Comparison of ENCODE assay signal across 40 cellular contexts in genomic region chr4:87981505-87981904, GRCh38. TPM values are rescaled to one million over a fixed set of nuclear protein-coding genes. Genes with fewer than 3 reads are reported as not detected.
"Had no signal": no experiment of that assay in that cellular context is flagged by ENCODE, and none has a peak within 500 bp of the region (broad histone marks: within the 10 kb centered on the region; RNA-seq: fewer than 3 reads in every experiment).

No MANE protein-coding gene starts in this region.

- H3K9me3 ChIP-seq: ascending aorta had no signal

- H3K27ac ChIP-seq: ascending aorta, cardiac muscle cell, VCaP had no signal

- H3K4me1 ChIP-seq: ascending aorta had no signal

- H3K36me3 Mint-ChIP-seq: activated CD4-positive, alpha-beta memory T cell treated with anti-CD3 and anti-CD28 coated beads for 36 hours; activated naive CD4-positive, alpha-beta T cell treated with anti-CD3 and anti-CD28 coated beads, Interleukin-2, amount 50 U/mL, for 24 hours; activated naive CD8-positive, alpha-beta T cell; activated naive CD8-positive, alpha-beta T cell treated with anti-CD3 and anti-CD28 coated beads, Interleukin-2, amount 10 ng/mL, durations not matched to agents 7 days and 5 days; brain had no signal

- H3K4me1 Mint-ChIP-seq: activated B cell treated with CpG ODN at 0.5 μM for 24 hours; activated CD4-positive, alpha-beta T cell treated with anti-CD3 and anti-CD28 coated beads, Interleukin-2, amount 10 ng/mL, durations not matched to agents 24 days and 14 days; activated naive CD4-positive, alpha-beta T cell treated with anti-CD3 and anti-CD28 coated beads, Interleukin-2, amount 50 U/mL, for 24 hours; activated naive CD8-positive, alpha-beta T cell treated with anti-CD3 and anti-CD28 coated beads, Interleukin-2, amount 50 U/mL, for 24 hours; activated T-helper 17 cell treated with anti-CD3 and anti-CD28 coated beads, Interleukin-2, amount 50 U/mL, for 72 hours; central memory CD8-positive, alpha-beta T cell had no signal

- FAIRE-seq: bronchial epithelial cell, TTC549 had no signal

- DNase-seq: activated B cell treated with CpG ODN at 0.5 μM for 24 hours; activated CD4-positive, alpha-beta memory T cell treated with anti-CD3 and anti-CD28 coated beads for 36 hours; activated CD4-positive, alpha-beta T cell treated with anti-CD3 and anti-CD28 coated beads for 4 hours; activated CD4-positive, alpha-beta T cell treated with anti-CD3 and anti-CD28 coated beads, Interleukin-2, amount 10 ng/mL, durations not matched to agents 24 days and 14 days; activated CD4-positive, alpha-beta T cell treated with anti-CD3 and anti-CD28 coated beads, Interleukin-2, amount 50 U/mL, for 1 hour; activated CD4-positive, alpha-beta T cell treated with anti-CD3 and anti-CD28 coated beads, Interleukin-2, amount 50 U/mL, for 4 hours; activated CD4-positive, CD25-positive, alpha-beta regulatory T cell treated with anti-CD3 and anti-CD28 coated beads, Interleukin-2, amount 50 U/mL, for 72 hours; activated CD8-positive, alpha-beta memory T cell treated with anti-CD3 and anti-CD28 coated beads, Interleukin-2, amount 50 U/mL, for 4 hours; activated CD8-positive, alpha-beta T cell treated with anti-CD3 and anti-CD28 coated beads for 36 hours; activated effector memory CD4-positive, alpha-beta T cell treated with anti-CD3 and anti-CD28 coated beads, Interleukin-2, amount 50 U/mL, for 16 hours; activated gamma-delta T cell treated with Interleukin-2 at 50 U/mL for 16 hours; activated naive CD4-positive, alpha-beta T cell; activated naive CD4-positive, alpha-beta T cell treated with anti-CD3 and anti-CD28 coated beads for 36 hours; activated naive CD8-positive, alpha-beta T cell treated with anti-CD3 and anti-CD28 coated beads, Interleukin-2, amount 10 ng/mL, durations not matched to agents 7 days and 5 days; activated naive CD8-positive, alpha-beta T cell treated with anti-CD3 and anti-CD28 coated beads, Interleukin-2, amount 50 U/mL, for 24 hours; activated T-cell treated with anti-CD3 and anti-CD28 coated beads for 4 hours; activated T-cell treated with anti-CD3 and anti-CD28 coated beads, Interleukin-2, amount 50 U/mL, for 1 hour; activated T-cell treated with anti-CD3 and anti-CD28 coated beads, Interleukin-2, amount 50 U/mL, for 4 hours; activated T-cell treated with anti-CD3 and anti-CD28 coated beads, Interleukin-2, amount 50 U/mL, for 72 hours; amygdala; anterior cingulate cortex; caudate nucleus; cerebellar nuclear complex; T-helper 1 cell; T-helper 2 cell; T-helper 9 cell had no signal

- H3K9me3 Mint-ChIP-seq: activated B cell treated with CpG ODN at 0.5 μM for 24 hours; activated CD4-positive, alpha-beta memory T cell treated with anti-CD3 and anti-CD28 coated beads for 36 hours; activated CD4-positive, alpha-beta T cell treated with anti-CD3 and anti-CD28 coated beads, Interleukin-2, amount 10 ng/mL, durations not matched to agents 24 days and 14 days; activated CD8-positive, alpha-beta T cell treated with anti-CD3 and anti-CD28 coated beads for 36 hours; activated naive CD4-positive, alpha-beta T cell treated with anti-CD3 and anti-CD28 coated beads for 36 hours; activated naive CD4-positive, alpha-beta T cell treated with anti-CD3 and anti-CD28 coated beads, Interleukin-2, amount 50 U/mL, for 24 hours; activated naive CD8-positive, alpha-beta T cell treated with anti-CD3 and anti-CD28 coated beads, Interleukin-2, amount 10 ng/mL, durations not matched to agents 7 days and 5 days; activated naive CD8-positive, alpha-beta T cell treated with anti-CD3 and anti-CD28 coated beads, Interleukin-2, amount 50 U/mL, for 24 hours; activated T-cell treated with anti-CD3 and anti-CD28 coated beads, Interleukin-2, amount 50 U/mL, for 4 hours; activated T-cell treated with anti-CD3 and anti-CD28 coated beads, Interleukin-2, amount 50 U/mL, for 72 hours; activated T-helper 1 cell treated with anti-CD3 and anti-CD28 coated beads, Interleukin-12 subunit alpha, Interleukin-12 subunit beta, Interleukin-2, Interleukin-4 antibody, amounts not matched to agents 30 ng/mL and 10 ng/mL and 1 ng/mL, durations not matched to agents 14 hours and 24 hours and 36 hours; activated T-helper 17 cell treated with anti-CD3 and anti-CD28 coated beads, Interleukin-2, amount 50 U/mL, for 72 hours; brain; central memory CD8-positive, alpha-beta T cell; T-helper 1 cell treated with Interleukin-12 subunit alpha and Interleukin-12 subunit beta and Interleukin-4 antibody, amounts not matched to agents 30 μg/mL and 1 μg/mL, for 36 hours; T-helper 2 cell treated with Interferon-gamma antibody and Interleukin-4, amounts not matched to agents 5 μg/mL and 100 μg/mL, for 36 hours had no signal

- H3K27ac Mint-ChIP-seq: activated B cell treated with CpG ODN at 0.5 μM for 24 hours; activated CD4-positive, alpha-beta memory T cell treated with anti-CD3 and anti-CD28 coated beads for 36 hours; activated CD4-positive, alpha-beta T cell treated with anti-CD3 and anti-CD28 coated beads, Interleukin-2, amount 10 ng/mL, durations not matched to agents 24 days and 14 days; activated CD8-positive, alpha-beta T cell treated with anti-CD3 and anti-CD28 coated beads for 36 hours; activated naive CD4-positive, alpha-beta T cell treated with anti-CD3 and anti-CD28 coated beads for 36 hours; activated naive CD4-positive, alpha-beta T cell treated with anti-CD3 and anti-CD28 coated beads, Interleukin-2, amount 50 U/mL, for 24 hours; activated naive CD8-positive, alpha-beta T cell; activated naive CD8-positive, alpha-beta T cell treated with anti-CD3 and anti-CD28 coated beads, Interleukin-2, amount 10 ng/mL, durations not matched to agents 7 days and 5 days; activated naive CD8-positive, alpha-beta T cell treated with anti-CD3 and anti-CD28 coated beads, Interleukin-2, amount 50 U/mL, for 24 hours; activated T-cell treated with anti-CD3 and anti-CD28 coated beads, Interleukin-2, amount 50 U/mL, for 72 hours; activated T-helper 1 cell treated with anti-CD3 and anti-CD28 coated beads, Interleukin-12 subunit alpha, Interleukin-12 subunit beta, Interleukin-2, Interleukin-4 antibody, amounts not matched to agents 30 ng/mL and 10 ng/mL and 1 ng/mL, durations not matched to agents 14 hours and 24 hours and 36 hours; activated T-helper 17 cell treated with anti-CD3 and anti-CD28 coated beads, Interleukin-2, amount 50 U/mL, for 72 hours; brain; T-helper 1 cell treated with Interleukin-12 subunit alpha and Interleukin-12 subunit beta and Interleukin-4 antibody, amounts not matched to agents 30 μg/mL and 1 μg/mL, for 36 hours; T-helper 2 cell treated with Interferon-gamma antibody and Interleukin-4, amounts not matched to agents 5 μg/mL and 100 μg/mL, for 36 hours had no signal

- ATAC-seq: activated CD8-positive, alpha-beta T cell treated with anti-CD3 and anti-CD28 coated beads for 36 hours; activated naive CD8-positive, alpha-beta T cell treated with anti-CD3 and anti-CD28 coated beads, Interleukin-2, amount 50 U/mL, for 24 hours; activated T-cell treated with anti-CD3 and anti-CD28 coated beads, Interleukin-2, amount 50 U/mL, for 4 hours; activated T-cell treated with anti-CD3 and anti-CD28 coated beads, Interleukin-2, amount 50 U/mL, for 72 hours; activated T-helper 17 cell treated with anti-CD3 and anti-CD28 coated beads, Interleukin-2, amount 50 U/mL, for 72 hours had no signal

- H3K4me3 ChIP-seq: ascending aorta, cardiac muscle cell had no signal

- H3K27me3 ChIP-seq: ascending aorta, cardiac muscle cell had no signal

- H3K36me3 ChIP-seq: ascending aorta, cardiac muscle cell had no signal

- H3K4me3 Mint-ChIP-seq: activated B cell treated with CpG ODN at 0.5 μM for 24 hours; activated CD4-positive, alpha-beta memory T cell treated with anti-CD3 and anti-CD28 coated beads for 36 hours; activated CD4-positive, alpha-beta T cell treated with anti-CD3 and anti-CD28 coated beads, Interleukin-2, amount 10 ng/mL, durations not matched to agents 24 days and 14 days; activated CD8-positive, alpha-beta T cell treated with anti-CD3 and anti-CD28 coated beads for 36 hours; activated naive CD4-positive, alpha-beta T cell treated with anti-CD3 and anti-CD28 coated beads for 36 hours; activated naive CD4-positive, alpha-beta T cell treated with anti-CD3 and anti-CD28 coated beads, Interleukin-2, amount 50 U/mL, for 24 hours; activated naive CD8-positive, alpha-beta T cell; activated naive CD8-positive, alpha-beta T cell treated with anti-CD3 and anti-CD28 coated beads, Interleukin-2, amount 10 ng/mL, durations not matched to agents 7 days and 5 days; activated naive CD8-positive, alpha-beta T cell treated with anti-CD3 and anti-CD28 coated beads, Interleukin-2, amount 50 U/mL, for 24 hours; activated T-cell treated with anti-CD3 and anti-CD28 coated beads, Interleukin-2, amount 50 U/mL, for 4 hours; activated T-cell treated with anti-CD3 and anti-CD28 coated beads, Interleukin-2, amount 50 U/mL, for 72 hours; activated T-helper 1 cell treated with anti-CD3 and anti-CD28 coated beads, Interleukin-12 subunit alpha, Interleukin-12 subunit beta, Interleukin-2, Interleukin-4 antibody, amounts not matched to agents 30 ng/mL and 10 ng/mL and 1 ng/mL, durations not matched to agents 14 hours and 24 hours and 36 hours; activated T-helper 17 cell treated with anti-CD3 and anti-CD28 coated beads, Interleukin-2, amount 50 U/mL, for 72 hours; brain; central memory CD8-positive, alpha-beta T cell; T-helper 1 cell treated with Interleukin-12 subunit alpha and Interleukin-12 subunit beta and Interleukin-4 antibody, amounts not matched to agents 30 μg/mL and 1 μg/mL, for 36 hours; T-helper 2 cell treated with Interferon-gamma antibody and Interleukin-4, amounts not matched to agents 5 μg/mL and 100 μg/mL, for 36 hours had no signal

RNA-seq across cellular contexts. Expression of gene SPP1, which starts 6.0 kb away (rescaled TPM):
- total RNA-seq: activated B cell treated with CpG ODN at 0.5 μM for 24 hours; activated CD8-positive, alpha-beta memory T cell treated with anti-CD3 and anti-CD28 coated beads for 36 hours; activated CD8-positive, alpha-beta T cell treated with anti-CD3 and anti-CD28 coated beads for 36 hours; activated naive CD4-positive, alpha-beta T cell treated with anti-CD3 and anti-CD28 coated beads for 36 hours; bronchial epithelial cell had no signal
